In the genomic region with DNA sequence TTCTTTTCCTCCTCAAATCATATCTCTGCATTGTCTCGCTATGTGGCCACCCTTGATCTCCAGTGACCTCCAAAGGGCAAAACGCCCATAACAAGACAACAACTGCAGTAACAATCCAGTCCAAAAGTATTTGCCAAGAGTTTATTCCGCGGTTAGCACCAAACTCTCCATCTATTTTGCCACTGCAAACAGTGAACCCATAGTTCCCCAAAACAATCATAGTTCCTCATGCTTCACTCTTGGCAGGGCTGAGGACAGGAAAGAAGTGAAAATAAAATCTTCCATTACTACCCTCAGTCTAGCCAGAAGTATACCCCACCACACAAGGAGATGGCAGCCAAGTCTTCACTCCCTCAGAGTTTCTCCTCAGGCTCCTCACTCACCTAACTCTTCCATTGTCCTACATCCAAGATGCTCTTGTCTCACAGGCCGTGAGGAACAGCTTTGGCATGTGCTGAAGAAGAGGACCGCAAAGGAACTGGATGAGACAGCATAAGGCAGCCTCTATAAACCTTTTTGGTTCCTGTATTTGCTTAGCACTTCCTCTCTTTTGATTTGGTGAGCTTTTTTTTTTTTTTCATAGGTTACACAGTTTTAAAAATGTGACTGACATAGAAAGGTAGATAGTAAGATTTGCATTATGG, we compare ENCODE assay signal across 8 cellular contexts. TPM values are rescaled to one million over a fixed set of nuclear protein-coding genes. Genes with fewer than 3 reads are reported as not detected.
A peak's percentile ranks its signal among the peaks of the same experiment; 100 is the strongest.
DNase-seq lines count a peak whose midpoint lies in the region; ATAC-seq and TF ChIP-seq lines count a peak whose summit lies in the region.

TSS of gene LPXN (minus strand) at position 480 of the 644 bp plus-strand sequence. CDS start at position 396, 84 bp downstream.

- no peak for TF ChIP-seq CTCF in brain microvascular endothelial cell (IDR thresholded peaks at IDR 0.05; ENCODE audit: low read depth, low read length, missing control alignments)
- no peak for TF ChIP-seq CTCF in mucosa of descending colon (IDR thresholded peaks at IDR 0.05)
- TF ChIP-seq CTCF in thyroid gland (IDR thresholded peaks at IDR 0.05) = no peak
- TF ChIP-seq CTCF in WERI-Rb-1 (IDR thresholded peaks at IDR 0.05; ENCODE audit: low read depth, low read length) = no peak

- ATAC-seq in mucosa of descending colon (no peak), HG02885 (IDR thresholded peaks at IDR 0.05; ENCODE audit: poor library complexity, unreplicated experiment) (no peak)

- H3K4me1 ChIP-seq in mucosa of descending colon (ENCODE audit: low read depth) = peaks cover 23% of the 10 kb centered on the region
- peaks cover 18 to 38% of the 10 kb centered on the region in 2 donors for H3K4me1 ChIP-seq in thyroid gland

- WGBS in thyroid gland, 2 donors = 78 to 81% methylated on average over 6 of the region's 6 CpGs

- intact Hi-C loops in mucosa of descending colon (cut with DNase I, micrococcal nuclease) = no loop called here
- intact Hi-C loops in thyroid gland (cut with DNase I) = no loop called here

- H3K9me3 ChIP-seq in mucosa of descending colon (no peaks in the 10 kb centered on the region), thyroid gland (no peaks in the 10 kb centered on the region), WERI-Rb-1 (ENCODE audit: severe bottlenecking) (no peaks in the 10 kb centered on the region)

- H3K4me3 ChIP-seq in brain microvascular endothelial cell (ENCODE audit: low read depth, low read length) (peak within 1 kb of the TSS; percentile 98), mucosa of descending colon (no peak within 1 kb of the TSS), thyroid gland (replicated peaks in 1 of 3) (no peak within 1 kb of the TSS), WERI-Rb-1 (ENCODE audit: low read depth, low read length) (no peak within 1 kb of the TSS)

- no peaks in the 10 kb centered on the region for H3K36me3 ChIP-seq in brain microvascular endothelial cell (replicated peaks)
- H3K36me3 ChIP-seq in mucosa of descending colon (ENCODE audit: low read depth) = no peaks in the 10 kb centered on the region
- H3K36me3 ChIP-seq in thyroid gland = no peaks in the 10 kb centered on the region
- H3K36me3 ChIP-seq in WERI-Rb-1 = peaks cover 15% of the 10 kb centered on the region

- DNase-seq in DMS53 (lab: John Stamatoyannopoulos, UW) (peak; percentile 10), DMS53 treated with DMSO at 0.1 percent for 48 hours (lab: John Stamatoyannopoulos, UW; ENCODE audit: unreplicated experiment) (no peak), T-helper 1 cell (peak; percentile 19 to 68 (median 47)), brain microvascular endothelial cell (peak; percentile 40), mucosa of descending colon (peak in 1 of 3 donors; percentile 48), thyroid gland (no peak), WERI-Rb-1 (no peak)

- H3K27me3 ChIP-seq in brain microvascular endothelial cell (replicated peaks) = no peaks in the 10 kb centered on the region
- no peaks in the 10 kb centered on the region for H3K27me3 ChIP-seq in thyroid gland
- H3K27me3 ChIP-seq in WERI-Rb-1 (ENCODE audit: insufficient read depth, low read depth, severe bottlenecking) = no peaks in the 10 kb centered on the region

- H3K27ac ChIP-seq in brain microvascular endothelial cell (peak within 1 kb of the TSS; percentile 99), thyroid gland (peak within 1 kb of the TSS in 2 of 3 donors; percentile 100), WERI-Rb-1 (no peak within 1 kb of the TSS)

- in situ Hi-C loops in brain microvascular endothelial cell (cut with HindIII; ENCODE audit: low pct_ligation_motif_present, low sequenced_read_pairs) = no loop called here

- no peak for TF ChIP-seq POLR2A in thyroid gland (IDR thresholded peaks at IDR 0.05)

RNA-seq across cellular contexts. Expression of gene LPXN, which starts in this region (rescaled TPM):
- total RNA-seq in mucosa of descending colon = 10 to 100 TPM; 10.7 to 20.1 (median 12.7) TPM
- 10 to 100 TPM in 2 of 4 donors, 1 to 10 TPM in 2; 5.8 to 14.4 (median 9.4) TPM for total RNA-seq in thyroid gland

Comparison
In these comparisons a context has a peak if more than half of its experiments do, and no peak if none do; other contexts are left out.
1. DNase-seq: peak in DMS53 (single experiment), T-helper 1 cell (5 of 5) and brain microvascular endothelial cell (single experiment); none in DMS53 treated with DMSO at 0.1 percent for 48 hours (single experiment), thyroid gland (0 of 2) and WERI-Rb-1 (single experiment).